9 cellular contexts compared by ENCODE assay signal in genomic region chr19:17329061-17329767, GRCh38. TPM values are rescaled to one million over a fixed set of nuclear protein-coding genes. Genes with fewer than 3 reads are reported as not detected.
A peak's percentile ranks its signal among the peaks of the same experiment; 100 is the strongest.
DNase-seq lines count a peak whose midpoint lies in the region; ATAC-seq and TF ChIP-seq lines count a peak whose summit lies in the region.
"Had no signal": no experiment of that assay in that cellular context is flagged by ENCODE, and none has a peak within 500 bp of the region (broad histone marks: within the 10 kb centered on the region; RNA-seq: fewer than 3 reads in every experiment).

No MANE protein-coding gene starts in this region.

- H3K9me3 ChIP-seq in suprapubic skin (no peaks in the 10 kb centered on the region), testis (no peaks in the 10 kb centered on the region)

- TF ChIP-seq CTCF in suprapubic skin (IDR thresholded peaks at IDR 0.05) (no peak), chondrocyte (IDR thresholded peaks at IDR 0.05) (no peak), testis (IDR thresholded peaks at IDR 0.05) (no peak)

- no peaks in the 10 kb centered on the region for H3K9me3 Mint-ChIP-seq in activated T-cell treated with anti-CD3 and anti-CD28 coated beads, Interleukin-2, amount 50 U/mL, for 4 hours
- no peaks in the 10 kb centered on the region for H3K9me3 Mint-ChIP-seq in activated naive CD4-positive, alpha-beta T cell treated with anti-CD3 and anti-CD28 coated beads, Interleukin-2, amount 10 ng/mL, durations not matched to agents 7 days and 5 days
- no peaks in the 10 kb centered on the region for H3K9me3 Mint-ChIP-seq in chondrocyte (ENCODE audit: low read depth)

- no peak overlapping the region for H3K27ac Mint-ChIP-seq in activated naive CD4-positive, alpha-beta T cell treated with anti-CD3 and anti-CD28 coated beads, Interleukin-2, amount 10 ng/mL, durations not matched to agents 7 days and 5 days
- H3K27ac Mint-ChIP-seq in chondrocyte (ENCODE audit: unreplicated experiment) = no peak overlapping the region

- peak overlapping the region; percentile 55 for H3K4me3 ChIP-seq in suprapubic skin
- peak overlapping the region in 1 of 2 donors; percentile 9 for H3K4me3 ChIP-seq in testis
- H3K4me3 ChIP-seq: MG63 had no signal

- H3K36me3 Mint-ChIP-seq in activated T-cell treated with anti-CD3 and anti-CD28 coated beads, Interleukin-2, amount 50 U/mL, for 4 hours (ENCODE audit: insufficient read depth) = no peaks in the 10 kb centered on the region
- H3K36me3 Mint-ChIP-seq in activated naive CD4-positive, alpha-beta T cell treated with anti-CD3 and anti-CD28 coated beads, Interleukin-2, amount 10 ng/mL, durations not matched to agents 7 days and 5 days = peaks cover 14% of the 10 kb centered on the region
- peaks cover 8% of the 10 kb centered on the region for H3K36me3 Mint-ChIP-seq in chondrocyte (ENCODE audit: low read depth)

- TF ChIP-seq POLR2A in suprapubic skin (IDR thresholded peaks at IDR 0.05) = no peak
- TF ChIP-seq POLR2A in testis (IDR thresholded peaks at IDR 0.05) = no peak

- H3K36me3 ChIP-seq in suprapubic skin (peaks cover 4% of the 10 kb centered on the region), testis (ENCODE audit: low read depth, missing control alignments) (no peaks in the 10 kb centered on the region)

- peaks cover 2% of the 10 kb centered on the region for H3K27me3 Mint-ChIP-seq in activated T-cell treated with anti-CD3 and anti-CD28 coated beads, Interleukin-2, amount 50 U/mL, for 4 hours (ENCODE audit: low read depth)
- H3K27me3 Mint-ChIP-seq in activated naive CD4-positive, alpha-beta T cell treated with anti-CD3 and anti-CD28 coated beads, Interleukin-2, amount 10 ng/mL, durations not matched to agents 7 days and 5 days = peaks cover 39% of the 10 kb centered on the region
- H3K27me3 Mint-ChIP-seq in chondrocyte (ENCODE audit: low read depth) = no peaks in the 10 kb centered on the region

- intact Hi-C loops in testis (cut with DNase I; ENCODE audit: low total_unique reads) = no loop called here

- CTCF ChIA-PET in activated naive CD4-positive, alpha-beta T cell treated with anti-CD3 and anti-CD28 coated beads, Interleukin-2, amount 10 ng/mL, durations not matched to agents 7 days and 5 days (lab: Charles Lee) = no interaction called here

- 52% methylated on average over 55 of the region's 69 CpGs for WGBS in suprapubic skin
- 49 to 61% methylated on average over 33 to 69 of the region's 69 CpGs for WGBS in testis, 2 donors

- no peak for TF ChIP-seq EP300 in suprapubic skin (IDR thresholded peaks at IDR 0.05)

- H3K27me3 ChIP-seq in suprapubic skin (peaks cover 13% of the 10 kb centered on the region), testis (no peaks in the 10 kb centered on the region)
- H3K27me3 ChIP-seq: MG63 had no signal

- H3K4me3 Mint-ChIP-seq in activated T-cell treated with anti-CD3 and anti-CD28 coated beads, Interleukin-2, amount 50 U/mL, for 4 hours = peak overlapping the region; percentile 43
- H3K4me3 Mint-ChIP-seq in activated naive CD4-positive, alpha-beta T cell treated with anti-CD3 and anti-CD28 coated beads, Interleukin-2, amount 10 ng/mL, durations not matched to agents 7 days and 5 days = peak overlapping the region; percentile 49
- no peak overlapping the region for H3K4me3 Mint-ChIP-seq in chondrocyte (ENCODE audit: unreplicated experiment)

- peak; percentile 18 to 24 for ATAC-seq in activated T-cell treated with anti-CD3 and anti-CD28 coated beads, Interleukin-2, amount 50 U/mL, for 4 hours

- no peak for DNase-seq in activated T-cell treated with anti-CD3 and anti-CD28 coated beads, Interleukin-2, amount 50 U/mL, for 4 hours
- no peak for DNase-seq in activated T-cell treated with anti-CD3 and anti-CD28 coated beads, Interleukin-2, amount 50 U/mL, for 48 hours
- DNase-seq in activated naive CD4-positive, alpha-beta T cell treated with anti-CD3 and anti-CD28 coated beads, Interleukin-2, amount 10 ng/mL, durations not matched to agents 7 days and 5 days = no peak
- peak; percentile 38 for DNase-seq in iPS-NIHi11 (ENCODE audit: low spot score)
- DNase-seq in suprapubic skin (ENCODE audit: low spot score in 2 of 2) = no peak
- no peak for DNase-seq in NCI-H187 treated with DMSO at 0.1 percent for 48 hours (lab: John Stamatoyannopoulos, UW)
- no peak for DNase-seq in chondrocyte (ENCODE audit: low spot score)
- no peak for DNase-seq in testis
- DNase-seq: MG63 had no signal

- peaks cover 17% of the 10 kb centered on the region for H3K4me1 Mint-ChIP-seq in activated T-cell treated with anti-CD3 and anti-CD28 coated beads, Interleukin-2, amount 50 U/mL, for 4 hours (ENCODE audit: low read depth)
- H3K4me1 Mint-ChIP-seq in activated naive CD4-positive, alpha-beta T cell treated with anti-CD3 and anti-CD28 coated beads, Interleukin-2, amount 10 ng/mL, durations not matched to agents 7 days and 5 days = peaks cover 35% of the 10 kb centered on the region
- peaks cover 12% of the 10 kb centered on the region for H3K4me1 Mint-ChIP-seq in chondrocyte (ENCODE audit: low read depth)

- H3K4me1 ChIP-seq in suprapubic skin (peaks cover 49% of the 10 kb centered on the region), testis (peaks cover 27% of the 10 kb centered on the region)

- no peak overlapping the region for H3K27ac ChIP-seq in suprapubic skin
- H3K27ac ChIP-seq in testis = no peak overlapping the region

RNA-seq across cellular contexts. Expression of gene ANO8, which starts 5.4 kb away (rescaled TPM):
- 1 to 10 TPM; 2.8 to 3.0 (median 2.9) TPM for total RNA-seq in activated T-cell treated with anti-CD3 and anti-CD28 coated beads, Interleukin-2, amount 50 U/mL, for 4 hours
- total RNA-seq in suprapubic skin (10 to 100 TPM; 29.9 to 47.1 (median 37.1) TPM), chondrocyte (16.7 to 18.9 TPM (median 16.8 TPM) in 3 replicates), testis (10 to 100 TPM; 17.5 to 19.2 TPM)
- polyA plus RNA-seq in testis (ENCODE audit: insufficient read depth, low read depth, low replicate concordance) = 4.5 TPM

RNA-seq across cellular contexts. Expression of gene GTPBP3, which starts 8.1 kb away (rescaled TPM):
- total RNA-seq in activated T-cell treated with anti-CD3 and anti-CD28 coated beads, Interleukin-2, amount 50 U/mL, for 4 hours = 100 to 1,000 TPM in 2 of 3 donors, 10 to 100 TPM in 1; 96.4 to 122 (median 106) TPM
- total RNA-seq in suprapubic skin (10 to 100 TPM; 18.7 to 29.0 (median 25.2) TPM), chondrocyte (16.7 to 20.9 TPM (median 20.6 TPM) in 3 replicates), testis (10 to 100 TPM; 21.6 to 22.9 TPM)
- 9.7 TPM for polyA plus RNA-seq in testis (ENCODE audit: insufficient read depth, low read depth, low replicate concordance)

RNA-seq across cellular contexts. Expression of gene DDA1, which starts 19.9 kb away (rescaled TPM):
- 10 to 100 TPM; 53.1 to 58.1 (median 53.4) TPM for total RNA-seq in activated T-cell treated with anti-CD3 and anti-CD28 coated beads, Interleukin-2, amount 50 U/mL, for 4 hours
- total RNA-seq in suprapubic skin = 10 to 100 TPM; 17.9 to 35.2 (median 22.8) TPM
- 53.0 to 66.6 TPM (median 63.9 TPM) in 3 replicates for total RNA-seq in chondrocyte
- total RNA-seq in testis = 10 to 100 TPM; 46.4 to 55.5 TPM
- polyA plus RNA-seq in testis (ENCODE audit: insufficient read depth, low read depth, low replicate concordance) = 123 TPM

RNA-seq across cellular contexts. Expression of gene MRPL34, which starts 23.5 kb away (rescaled TPM):
- 100 to 1,000 TPM; 111 to 137 (median 126) TPM for total RNA-seq in activated T-cell treated with anti-CD3 and anti-CD28 coated beads, Interleukin-2, amount 50 U/mL, for 4 hours
- total RNA-seq in suprapubic skin (10 to 100 TPM; 42.7 to 89.5 (median 73.1) TPM), chondrocyte (56.6 to 68.7 TPM (median 61.7 TPM) in 3 replicates), testis (100 to 1,000 TPM; 180 to 206 TPM)
- polyA plus RNA-seq in testis (ENCODE audit: insufficient read depth, low read depth, low replicate concordance) = 126 TPM

RNA-seq across cellular contexts. Expression of gene ABHD8, which starts 26.0 kb away (rescaled TPM):
- 1 to 10 TPM; 3.6 to 4.5 (median 3.7) TPM for total RNA-seq in activated T-cell treated with anti-CD3 and anti-CD28 coated beads, Interleukin-2, amount 50 U/mL, for 4 hours
- total RNA-seq in suprapubic skin (10 to 100 TPM in 3 of 4 donors, 1 to 10 TPM in 1; 9.7 to 15.7 (median 13.6) TPM), chondrocyte (3.5 to 6.6 TPM (median 5.9 TPM) in 3 replicates), testis (10 to 100 TPM; 27.1 to 49.1 TPM)
- 70.7 TPM for polyA plus RNA-seq in testis (ENCODE audit: insufficient read depth, low read depth, low replicate concordance)
